In genomic region chrX:35499071-35499862, GRCh38 we compare ENCODE assay signal across 26 cellular contexts.
"Had no signal": no experiment of that assay in that cellular context is flagged by ENCODE, and none has a peak within 500 bp of the region (broad histone marks: within the 10 kb centered on the region; RNA-seq: fewer than 3 reads in every experiment).

No MANE protein-coding gene starts in this region.

- H3K27ac ChIP-seq: neural progenitor cell, ovary, parathyroid adenoma, psoas muscle, right lobe of liver, sigmoid colon, stomach, thoracic aorta, thyroid gland, tibial nerve, upper lobe of left lung, vagina had no signal

- H3K4me3 ChIP-seq: neural progenitor cell, ovary, psoas muscle, right lobe of liver, sigmoid colon, stomach, thoracic aorta, thyroid gland, tibial nerve, upper lobe of left lung, vagina had no signal

- H3K4me3 Mint-ChIP-seq: nephron; neural progenitor cell; stimulated activated effector memory CD8-positive, alpha-beta T cell treated with anti-CD3 and anti-CD28 coated beads, Interleukin-12 subunit alpha, Interleukin-12 subunit beta, amount 100 ng/mL, for 72 hours; stimulated activated naive B cell treated with anti-CD40 and anti-IgM and Interleukin-4, amounts not matched to agents 10 μg/mL and 1 μg/mL and 100 μg/mL, for 72 hours; stimulated activated naive CD8-positive, alpha-beta T cell treated with anti-CD3 and anti-CD28 coated beads, Interleukin-15, Interleukin-2, amounts not matched to agents 100 ng/mL and 50 ng/mL, for 24 hours had no signal

- H3K36me3 ChIP-seq: neural progenitor cell, ovary, right lobe of liver, sigmoid colon, stomach, thoracic aorta, thyroid gland, tibial nerve, upper lobe of left lung, vagina had no signal

- H3K9me3 Mint-ChIP-seq: stimulated activated naive B cell treated with anti-CD40 and anti-IgM and Interleukin-4, amounts not matched to agents 10 μg/mL and 1 μg/mL and 100 μg/mL, for 72 hours; stimulated activated naive CD8-positive, alpha-beta T cell treated with anti-CD3 and anti-CD28 coated beads, Interleukin-15, Interleukin-2, amounts not matched to agents 100 ng/mL and 50 ng/mL, for 24 hours had no signal

- H3K4me1 ChIP-seq: neural progenitor cell, parathyroid adenoma, psoas muscle, right lobe of liver, sigmoid colon, stomach, thyroid gland, tibial nerve, upper lobe of left lung, vagina had no signal

- H3K27ac Mint-ChIP-seq: nephron; neural progenitor cell; progenitor cell of endocrine pancreas; stimulated activated effector memory CD8-positive, alpha-beta T cell treated with anti-CD3 and anti-CD28 coated beads, Interleukin-12 subunit alpha, Interleukin-12 subunit beta, amount 100 ng/mL, for 72 hours; stimulated activated naive B cell treated with anti-CD40 and anti-IgM and Interleukin-4, amounts not matched to agents 10 μg/mL and 1 μg/mL and 100 μg/mL, for 72 hours; stimulated activated naive CD8-positive, alpha-beta T cell treated with anti-CD3 and anti-CD28 coated beads, Interleukin-15, Interleukin-2, amounts not matched to agents 100 ng/mL and 50 ng/mL, for 24 hours had no signal

- H3K4me1 Mint-ChIP-seq: nephron; neural progenitor cell; stimulated activated effector memory CD8-positive, alpha-beta T cell treated with anti-CD3 and anti-CD28 coated beads, Interleukin-12 subunit alpha, Interleukin-12 subunit beta, amount 100 ng/mL, for 72 hours; stimulated activated naive B cell treated with anti-CD40 and anti-IgM and Interleukin-4, amounts not matched to agents 10 μg/mL and 1 μg/mL and 100 μg/mL, for 72 hours had no signal

- H3K4me2 ChIP-seq: neural progenitor cell had no signal

- H3K9me3 ChIP-seq: ovary, psoas muscle, right lobe of liver, sigmoid colon, stomach, thoracic aorta, thyroid gland, tibial nerve, upper lobe of left lung, vagina had no signal

- DNase-seq: occipital lobe; ovary; right lobe of liver; sigmoid colon; small intestine; stimulated activated CD4-positive, alpha-beta T cell treated with anti-CD3 and anti-CD28 coated beads, Interleukin-15, amount 100 ng/mL, for 24 hours; stimulated activated CD4-positive, alpha-beta T cell treated with anti-CD3 and anti-CD28 coated beads, Interleukin-2, amount 100 ng/mL, for 24 hours; stimulated activated CD4-positive, alpha-beta T cell treated with anti-CD3 and anti-CD28 coated beads, Interleukin-2, amount 100 ng/mL, for 48 hours; stimulated activated CD4-positive, alpha-beta T cell treated with anti-CD3 and anti-CD28 coated beads, Interleukin-4, amount 100 ng/mL, for 24 hours; stimulated activated naive B cell treated with anti-CD40 and anti-IgM and Interleukin-4, amounts not matched to agents 10 μg/mL and 1 μg/mL and 100 μg/mL, for 72 hours; stimulated activated naive CD4-positive, alpha-beta T cell treated with Interleukin-2 at 50 U/mL for 16 hours; stomach; thyroid gland; trophoblast cell had no signal

- ATAC-seq: psoas muscle; right cardiac atrium; right lobe of liver; stimulated activated effector memory CD8-positive, alpha-beta T cell treated with anti-CD3 and anti-CD28 coated beads, Interleukin-12 subunit alpha, Interleukin-12 subunit beta, amount 100 ng/mL, for 72 hours; stimulated activated naive B cell treated with anti-CD40 and anti-IgM and Interleukin-4, amounts not matched to agents 10 μg/mL and 1 μg/mL and 100 μg/mL, for 72 hours had no signal

- H3K79me2 ChIP-seq: parathyroid adenoma had no signal

- H3K36me3 Mint-ChIP-seq: stimulated activated effector memory CD8-positive, alpha-beta T cell treated with anti-CD3 and anti-CD28 coated beads, Interleukin-12 subunit alpha, Interleukin-12 subunit beta, amount 100 ng/mL, for 72 hours; stimulated activated naive B cell treated with anti-CD40 and anti-IgM and Interleukin-4, amounts not matched to agents 10 μg/mL and 1 μg/mL and 100 μg/mL, for 72 hours had no signal

- H2AFZ ChIP-seq: neural progenitor cell, parathyroid adenoma had no signal

- H3K9ac ChIP-seq: neural progenitor cell, parathyroid adenoma had no signal

- H3K27me3 ChIP-seq: neural progenitor cell, ovary, right lobe of liver, sigmoid colon, stomach, thyroid gland, tibial nerve, upper lobe of left lung, vagina had no signal

- H3K27me3 Mint-ChIP-seq: progenitor cell of endocrine pancreas; stimulated activated naive B cell treated with anti-CD40 and anti-IgM and Interleukin-4, amounts not matched to agents 10 μg/mL and 1 μg/mL and 100 μg/mL, for 72 hours; stimulated activated naive CD8-positive, alpha-beta T cell treated with anti-CD3 and anti-CD28 coated beads, Interleukin-15, Interleukin-2, amounts not matched to agents 100 ng/mL and 50 ng/mL, for 24 hours had no signal
